Comparison of ENCODE assay signal across 8 cellular contexts in the genomic region with DNA sequence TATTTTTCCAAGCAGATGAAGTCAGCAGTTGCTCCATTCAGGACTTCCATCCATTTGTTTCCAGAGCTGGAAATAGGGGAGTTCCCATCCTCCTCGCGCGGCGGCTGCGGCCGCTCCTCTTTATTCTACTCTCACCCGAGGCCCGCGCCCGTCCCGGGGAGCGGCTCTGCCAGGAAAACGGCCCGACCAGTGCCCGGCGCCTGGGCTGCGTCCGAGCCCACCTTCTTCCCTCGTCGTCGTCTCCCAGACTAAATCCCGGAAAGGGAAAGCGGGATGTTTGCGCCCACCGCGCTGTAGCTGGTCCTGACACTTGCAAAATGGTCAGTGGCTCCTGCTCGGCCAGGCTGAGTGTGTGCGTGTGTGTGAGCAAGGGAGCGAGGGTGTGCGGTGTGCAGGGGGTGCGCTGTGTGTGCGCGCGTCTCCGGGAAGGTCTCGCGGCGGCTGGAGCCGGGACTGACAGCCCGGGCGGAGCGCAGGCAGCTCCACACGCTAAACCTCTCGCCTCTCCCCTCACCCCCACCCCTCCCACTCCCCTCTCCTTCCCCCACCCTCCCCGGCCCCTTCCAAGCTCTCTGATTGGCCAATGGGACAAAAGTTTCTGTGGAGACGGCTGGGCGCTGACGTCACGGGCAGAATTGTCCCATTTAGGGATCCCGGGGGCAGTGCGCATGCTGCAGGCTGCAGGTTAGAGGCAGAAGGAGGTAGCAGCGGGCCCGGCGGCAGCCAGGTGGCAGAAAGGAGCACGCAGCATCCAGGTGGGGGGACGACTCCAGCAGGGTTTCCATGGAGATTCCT. TPM values are rescaled to one million over a fixed set of nuclear protein-coding genes. Genes with fewer than 3 reads are reported as not detected.
A peak's percentile ranks its signal among the peaks of the same experiment; 100 is the strongest.
DNase-seq lines count a peak whose midpoint lies in the region; ATAC-seq lines count a peak whose summit lies in the region.

A gene with protein sequence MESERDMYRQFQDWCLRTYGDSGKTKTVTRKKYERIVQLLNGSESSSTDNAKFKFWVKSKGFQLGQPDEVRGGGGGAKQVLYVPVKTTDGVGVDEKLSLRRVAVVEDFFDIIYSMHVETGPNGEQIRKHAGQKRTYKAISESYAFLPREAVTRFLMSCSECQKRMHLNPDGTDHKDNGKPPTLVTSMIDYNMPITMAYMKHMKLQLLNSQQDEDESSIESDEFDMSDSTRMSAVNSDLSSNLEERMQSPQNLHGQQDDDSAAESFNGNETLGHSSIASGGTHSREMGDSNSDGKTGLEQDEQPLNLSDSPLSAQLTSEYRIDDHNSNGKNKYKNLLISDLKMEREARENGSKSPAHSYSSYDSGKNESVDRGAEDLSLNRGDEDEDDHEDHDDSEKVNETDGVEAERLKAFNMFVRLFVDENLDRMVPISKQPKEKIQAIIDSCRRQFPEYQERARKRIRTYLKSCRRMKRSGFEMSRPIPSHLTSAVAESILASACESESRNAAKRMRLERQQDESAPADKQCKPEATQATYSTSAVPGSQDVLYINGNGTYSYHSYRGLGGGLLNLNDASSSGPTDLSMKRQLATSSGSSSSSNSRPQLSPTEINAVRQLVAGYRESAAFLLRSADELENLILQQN (minus strand): TSS at position 491 of the 795 bp plus-strand sequence. CDS start 1,660 bp downstream, outside the sequence.

- H3K4me3 ChIP-seq in iPS-20b (ENCODE audit: low read length) (peak within 1 kb of the TSS; percentile 82), skeletal muscle satellite cell (ENCODE audit: low read length) (peak within 1 kb of the TSS; percentile 70)

- H3K4me2 ChIP-seq in skeletal muscle satellite cell (ENCODE audit: low read length), result peak within 1 kb of the TSS; percentile 89

- H3K9me3 ChIP-seq in iPS-20b (ENCODE audit: insufficient read depth, low read depth, low read length) (no peaks in the 10 kb centered on the region), skeletal muscle satellite cell (replicated peaks; ENCODE audit: low read length) (no peaks in the 10 kb centered on the region)

- H3K36me3 ChIP-seq in iPS-20b (ENCODE audit: insufficient read depth, low read depth, low read length) (no peaks in the 10 kb centered on the region), skeletal muscle satellite cell (ENCODE audit: insufficient read depth, low read length) (no peaks in the 10 kb centered on the region)

- no peak for ATAC-seq in HG02970 (IDR thresholded peaks at IDR 0.05; ENCODE audit: low FRiP score, unreplicated experiment)

- peak within 1 kb of the TSS; percentile 50; the same call in 1 of the 2 replicates for H3K9ac ChIP-seq in iPS-20b (ENCODE audit: low read depth, low read length)
- no peak within 1 kb of the TSS for H3K9ac ChIP-seq in skeletal muscle satellite cell (ENCODE audit: low read depth, low read length)

- DNase-seq in DMS53 (lab: John Stamatoyannopoulos, UW), result peak; percentile 96
- peak; percentile 81 for DNase-seq in NCI-H1694 treated with DMSO at 0.1 percent for 48 hours (lab: John Stamatoyannopoulos, UW)
- peak; percentile 93 for DNase-seq in astrocyte of the hippocampus (ENCODE audit: low read depth, low spot score)
- no peak for DNase-seq in activated CD8-positive, alpha-beta memory T cell treated with anti-CD3 and anti-CD28 coated beads, Interleukin-2, amount 50 U/mL, for 48 hours
- DNase-seq in activated T-cell treated with anti-CD3 and anti-CD28 coated beads for 4 hours, result no peak

- no peak within 1 kb of the TSS for H3K27ac ChIP-seq in iPS-20b (ENCODE audit: low read length)

- H3K27me3 ChIP-seq in iPS-20b (ENCODE audit: insufficient read depth, low read length) (peaks cover 50% of the 10 kb centered on the region), skeletal muscle satellite cell (ENCODE audit: control insufficient read depth, insufficient read depth, low read length) (peaks cover 95% of the 10 kb centered on the region)

- peaks cover 11% of the 10 kb centered on the region; the same call in 1 of the 2 replicates for H3K4me1 ChIP-seq in iPS-20b (ENCODE audit: insufficient read depth, low read length)
- H3K4me1 ChIP-seq in skeletal muscle satellite cell (ENCODE audit: control insufficient read depth, insufficient read depth, low read length), result peaks cover 27% of the 10 kb centered on the region

RNA-seq across cellular contexts. Expression of the gene that starts here (rescaled TPM):
- not detected in 2 replicates for total RNA-seq in skeletal muscle satellite cell (2012; rRNA removed)

Comparison
In these comparisons a context has a peak if more than half of its experiments do, and no peak if none do; other contexts are left out.
1. DNase-seq: peak in DMS53 (single experiment), NCI-H1694 treated with DMSO at 0.1 percent for 48 hours (single experiment) and astrocyte of the hippocampus (single experiment); none in activated CD8-positive, alpha-beta memory T cell treated with anti-CD3 and anti-CD28 coated beads, Interleukin-2, amount 50 U/mL, for 48 hours (single experiment) and activated T-cell treated with anti-CD3 and anti-CD28 coated beads for 4 hours (single experiment).